In genomic region chr3:11569156-11569741, GRCh38 we compare ENCODE assay signal across 11 cellular contexts.
DNase-seq lines count a peak whose midpoint lies in the region; ATAC-seq and TF ChIP-seq lines count a peak whose summit lies in the region.
"Had no signal": no experiment of that assay in that cellular context is flagged by ENCODE, and none has a peak within 500 bp of the region (broad histone marks: within the 10 kb centered on the region; RNA-seq: fewer than 3 reads in every experiment).

No MANE protein-coding gene starts in this region.

- TF ChIP-seq EP300 in upper lobe of left lung (IDR thresholded peaks at IDR 0.05): no peak

- no peaks in the 10 kb centered on the region for H3K9me3 Mint-ChIP-seq in activated naive CD4-positive, alpha-beta T cell treated with anti-CD3 and anti-CD28 coated beads, Interleukin-2, amount 10 ng/mL, durations not matched to agents 7 days and 5 days
- H3K9me3 Mint-ChIP-seq in dendritic cell treated with granulocyte-macrophage colony-stimulating factor and Interleukin-4, amounts not matched to agents 40 ng/mL and 50 ng/mL, for 4 days: no peaks in the 10 kb centered on the region
- no peaks in the 10 kb centered on the region for H3K9me3 Mint-ChIP-seq in nephron
- H3K9me3 Mint-ChIP-seq in immature natural killer cell: no peaks in the 10 kb centered on the region
- H3K9me3 Mint-ChIP-seq: activated T-helper 1 cell treated with anti-CD3 and anti-CD28 coated beads, Interleukin-12 subunit alpha, Interleukin-12 subunit beta, Interleukin-2, Interleukin-4 antibody, amounts not matched to agents 30 ng/mL and 10 ng/mL and 1 ng/mL, durations not matched to agents 14 hours and 24 hours and 36 hours; stimulated activated memory B cell treated with anti-CD40 and anti-IgM and Interleukin-4, amounts not matched to agents 10 μg/mL and 1 μg/mL and 100 μg/mL, for 72 hours had no signal

- H3K27ac ChIP-seq in upper lobe of left lung: peak overlapping the region; percentile 65 to 83 (median 74)

- peaks cover 0 to 29% (median 8%) of the 10 kb centered on the region in 4 donors for H3K36me3 ChIP-seq in upper lobe of left lung
- H3K36me3 ChIP-seq: HAP-1 had no signal

- peaks cover 13% of the 10 kb centered on the region for H3K36me3 Mint-ChIP-seq in activated naive CD4-positive, alpha-beta T cell treated with anti-CD3 and anti-CD28 coated beads, Interleukin-2, amount 10 ng/mL, durations not matched to agents 7 days and 5 days
- H3K36me3 Mint-ChIP-seq in dendritic cell treated with granulocyte-macrophage colony-stimulating factor and Interleukin-4, amounts not matched to agents 40 ng/mL and 50 ng/mL, for 4 days (ENCODE audit: low read depth): peaks cover 77% of the 10 kb centered on the region
- peaks cover 58% of the 10 kb centered on the region for H3K36me3 Mint-ChIP-seq in nephron (ENCODE audit: low read depth)
- peaks cover 0 to 4% (median 0%) of the 10 kb centered on the region in 3 donors for H3K36me3 Mint-ChIP-seq in immature natural killer cell

- H3K27me3 ChIP-seq in upper lobe of left lung: no peaks in the 10 kb centered on the region

- CTCF ChIA-PET in activated naive CD4-positive, alpha-beta T cell treated with anti-CD3 and anti-CD28 coated beads, Interleukin-2, amount 10 ng/mL, durations not matched to agents 7 days and 5 days (lab: Charles Lee): no interaction called here

- peaks cover 14 to 38% (median 24%) of the 10 kb centered on the region in 4 donors for H3K4me1 ChIP-seq in upper lobe of left lung
- H3K4me1 ChIP-seq: HAP-1 had no signal

- 85 to 90% methylated on average over 11 to 13 of the region's 13 CpGs for WGBS in upper lobe of left lung, 2 donors

- H3K4me3 Mint-ChIP-seq in activated naive CD4-positive, alpha-beta T cell treated with anti-CD3 and anti-CD28 coated beads, Interleukin-2, amount 10 ng/mL, durations not matched to agents 7 days and 5 days: no peak overlapping the region
- H3K4me3 Mint-ChIP-seq in dendritic cell treated with granulocyte-macrophage colony-stimulating factor and Interleukin-4, amounts not matched to agents 40 ng/mL and 50 ng/mL, for 4 days: no peak overlapping the region
- no peak overlapping the region for H3K4me3 Mint-ChIP-seq in nephron
- H3K4me3 Mint-ChIP-seq in immature natural killer cell: no peak overlapping the region
- H3K4me3 Mint-ChIP-seq: activated T-helper 1 cell treated with anti-CD3 and anti-CD28 coated beads, Interleukin-12 subunit alpha, Interleukin-12 subunit beta, Interleukin-2, Interleukin-4 antibody, amounts not matched to agents 30 ng/mL and 10 ng/mL and 1 ng/mL, durations not matched to agents 14 hours and 24 hours and 36 hours; stimulated activated memory B cell treated with anti-CD40 and anti-IgM and Interleukin-4, amounts not matched to agents 10 μg/mL and 1 μg/mL and 100 μg/mL, for 72 hours had no signal

- DNase-seq in activated naive CD4-positive, alpha-beta T cell treated with anti-CD3 and anti-CD28 coated beads, Interleukin-2, amount 10 ng/mL, durations not matched to agents 7 days and 5 days: peak; percentile 9
- no peak for DNase-seq in activated naive CD4-positive, alpha-beta T cell treated with Interleukin-2 at 50 U/mL for 16 hours
- DNase-seq in upper lobe of left lung (no peak), NCI-H2029 (lab: John Stamatoyannopoulos, UW) (no peak), immature natural killer cell (no peak), NCI-H526 (lab: John Stamatoyannopoulos, UW) (no peak)

- no peaks in the 10 kb centered on the region for H3K9me3 ChIP-seq in upper lobe of left lung
- H3K9me3 ChIP-seq: HAP-1 had no signal

- no peak for TF ChIP-seq CTCF in nephron (IDR thresholded peaks at IDR 0.05; ENCODE audit: unreplicated experiment in 3 of 3)
- no peak for TF ChIP-seq CTCF in upper lobe of left lung (IDR thresholded peaks at IDR 0.05)

- no peaks in the 10 kb centered on the region for H3K27me3 Mint-ChIP-seq in activated naive CD4-positive, alpha-beta T cell treated with anti-CD3 and anti-CD28 coated beads, Interleukin-2, amount 10 ng/mL, durations not matched to agents 7 days and 5 days
- H3K27me3 Mint-ChIP-seq in dendritic cell treated with granulocyte-macrophage colony-stimulating factor and Interleukin-4, amounts not matched to agents 40 ng/mL and 50 ng/mL, for 4 days: no peaks in the 10 kb centered on the region
- H3K27me3 Mint-ChIP-seq in nephron (ENCODE audit: low read depth) (no peaks in the 10 kb centered on the region), immature natural killer cell (ENCODE audit: low read depth in 3 of 3) (peaks cover 6% of the 10 kb centered on the region in 3 donors)
- H3K27me3 Mint-ChIP-seq: stimulated activated memory B cell treated with anti-CD40 and anti-IgM and Interleukin-4, amounts not matched to agents 10 μg/mL and 1 μg/mL and 100 μg/mL, for 72 hours had no signal

- ATAC-seq in upper lobe of left lung (ENCODE audit: low FRiP score in 2 of 2): no peak
- ATAC-seq: stimulated activated memory B cell treated with anti-CD40 and anti-IgM and Interleukin-4, amounts not matched to agents 10 μg/mL and 1 μg/mL and 100 μg/mL, for 72 hours had no signal

- no peak overlapping the region for H3K27ac Mint-ChIP-seq in activated naive CD4-positive, alpha-beta T cell treated with anti-CD3 and anti-CD28 coated beads, Interleukin-2, amount 10 ng/mL, durations not matched to agents 7 days and 5 days
- peak overlapping the region; percentile 35 for H3K27ac Mint-ChIP-seq in dendritic cell treated with granulocyte-macrophage colony-stimulating factor and Interleukin-4, amounts not matched to agents 40 ng/mL and 50 ng/mL, for 4 days
- peak overlapping the region in 2 of 3 experiments; percentile 39 to 64 for H3K27ac Mint-ChIP-seq in nephron
- no peak overlapping the region for H3K27ac Mint-ChIP-seq in immature natural killer cell
- H3K27ac Mint-ChIP-seq: activated T-helper 1 cell treated with anti-CD3 and anti-CD28 coated beads, Interleukin-12 subunit alpha, Interleukin-12 subunit beta, Interleukin-2, Interleukin-4 antibody, amounts not matched to agents 30 ng/mL and 10 ng/mL and 1 ng/mL, durations not matched to agents 14 hours and 24 hours and 36 hours; stimulated activated memory B cell treated with anti-CD40 and anti-IgM and Interleukin-4, amounts not matched to agents 10 μg/mL and 1 μg/mL and 100 μg/mL, for 72 hours had no signal

- intact Hi-C loops in dendritic cell treated with granulocyte-macrophage colony-stimulating factor and Interleukin-4, amounts not matched to agents 40 ng/mL and 50 ng/mL, for 4 days (cut with micrococcal nuclease): no loop called here

- H3K4me1 Mint-ChIP-seq in activated naive CD4-positive, alpha-beta T cell treated with anti-CD3 and anti-CD28 coated beads, Interleukin-2, amount 10 ng/mL, durations not matched to agents 7 days and 5 days: no peaks in the 10 kb centered on the region
- peaks cover 18% of the 10 kb centered on the region for H3K4me1 Mint-ChIP-seq in dendritic cell treated with granulocyte-macrophage colony-stimulating factor and Interleukin-4, amounts not matched to agents 40 ng/mL and 50 ng/mL, for 4 days (ENCODE audit: low read depth)
- H3K4me1 Mint-ChIP-seq in nephron (peaks cover 43% of the 10 kb centered on the region), immature natural killer cell (peaks cover 37 to 55% of the 10 kb centered on the region in 2 donors)
- H3K4me1 Mint-ChIP-seq: stimulated activated memory B cell treated with anti-CD40 and anti-IgM and Interleukin-4, amounts not matched to agents 10 μg/mL and 1 μg/mL and 100 μg/mL, for 72 hours had no signal

- no peak for TF ChIP-seq POLR2A in upper lobe of left lung (IDR thresholded peaks at IDR 0.05)

- no peak overlapping the region for H3K4me3 ChIP-seq in upper lobe of left lung
- H3K4me3 ChIP-seq: HAP-1 had no signal

Comparison
In these comparisons a context has a peak if more than half of its experiments do, and no peak if none do; other contexts are left out.
1. H3K27ac Mint-ChIP-seq: peak in dendritic cell treated with granulocyte-macrophage colony-stimulating factor and Interleukin-4, amounts not matched to agents 40 ng/mL and 50 ng/mL, for 4 days (single experiment) and nephron (2 of 3); none in activated naive CD4-positive, alpha-beta T cell treated with anti-CD3 and anti-CD28 coated beads, Interleukin-2, amount 10 ng/mL, durations not matched to agents 7 days and 5 days (single experiment) and immature natural killer cell (0 of 6).